Comparison of ENCODE assay signal across 11 cellular contexts in genomic region chr1:238063454-238063853, GRCh38.
DNase-seq lines count a peak whose midpoint lies in the region; ATAC-seq lines count a peak whose summit lies in the region.
"Had no signal": no experiment of that assay in that cellular context is flagged by ENCODE, and none has a peak within 500 bp of the region (broad histone marks: within the 10 kb centered on the region; RNA-seq: fewer than 3 reads in every experiment).

No MANE protein-coding gene starts in this region.

- DNase-seq in T1000 (lab: John Stamatoyannopoulos, UW): peak; percentile 37
- DNase-seq in renal cortical epithelial cell (ENCODE audit: low read depth): peak; percentile 98
- no peak for DNase-seq in T-helper 17 cell
- no peak for DNase-seq in AG08396 (ENCODE audit: low spot score)
- no peak for DNase-seq in Right ventricle myocardium inferior (ENCODE audit: missing footprints)
- DNase-seq: GF-D8, GOT3, immature natural killer cell had no signal

- H3K27me3 Mint-ChIP-seq in T-helper 17 cell: no peaks in the 10 kb centered on the region
- H3K27me3 Mint-ChIP-seq in stimulated activated memory B cell treated with anti-CD40 and anti-IgM and Interleukin-4, amounts not matched to agents 10 μg/mL and 1 μg/mL and 100 μg/mL, for 72 hours: no peaks in the 10 kb centered on the region

- H3K4me1 Mint-ChIP-seq in T-helper 17 cell: no peaks in the 10 kb centered on the region
- H3K4me1 Mint-ChIP-seq in stimulated activated memory B cell treated with anti-CD40 and anti-IgM and Interleukin-4, amounts not matched to agents 10 μg/mL and 1 μg/mL and 100 μg/mL, for 72 hours: no peaks in the 10 kb centered on the region
- H3K4me1 Mint-ChIP-seq: immature natural killer cell had no signal

- intact Hi-C loops in Right ventricle myocardium inferior (cut with DNase I): no loop called here

- H3K36me3 Mint-ChIP-seq in T-helper 17 cell (ENCODE audit: low read depth): no peaks in the 10 kb centered on the region
- no peaks in the 10 kb centered on the region for H3K36me3 Mint-ChIP-seq in stimulated activated memory B cell treated with anti-CD40 and anti-IgM and Interleukin-4, amounts not matched to agents 10 μg/mL and 1 μg/mL and 100 μg/mL, for 72 hours
- H3K36me3 Mint-ChIP-seq: immature natural killer cell had no signal

- ATAC-seq in GM18861 (IDR thresholded peaks at IDR 0.05; ENCODE audit: unreplicated experiment): peak; percentile 48
- peak; percentile 51 for ATAC-seq in HG03460 (IDR thresholded peaks at IDR 0.05; ENCODE audit: unreplicated experiment)
- ATAC-seq in T-helper 17 cell: no peak
- ATAC-seq in Right ventricle myocardium inferior: no peak
- ATAC-seq in stimulated activated memory B cell treated with anti-CD40 and anti-IgM and Interleukin-4, amounts not matched to agents 10 μg/mL and 1 μg/mL and 100 μg/mL, for 72 hours: no peak

- H3K9me3 ChIP-seq in T-helper 17 cell (ENCODE audit: control insufficient read depth, low read length, poor library complexity, severe bottlenecking): no peaks in the 10 kb centered on the region

- H3K27ac Mint-ChIP-seq in T-helper 17 cell: no peak overlapping the region
- H3K27ac Mint-ChIP-seq in stimulated activated memory B cell treated with anti-CD40 and anti-IgM and Interleukin-4, amounts not matched to agents 10 μg/mL and 1 μg/mL and 100 μg/mL, for 72 hours: no peak overlapping the region
- H3K27ac Mint-ChIP-seq: immature natural killer cell had no signal

- H3K4me3 Mint-ChIP-seq in T-helper 17 cell: no peak overlapping the region
- no peak overlapping the region for H3K4me3 Mint-ChIP-seq in stimulated activated memory B cell treated with anti-CD40 and anti-IgM and Interleukin-4, amounts not matched to agents 10 μg/mL and 1 μg/mL and 100 μg/mL, for 72 hours
- H3K4me3 Mint-ChIP-seq: immature natural killer cell had no signal

- H3K9me3 Mint-ChIP-seq in stimulated activated memory B cell treated with anti-CD40 and anti-IgM and Interleukin-4, amounts not matched to agents 10 μg/mL and 1 μg/mL and 100 μg/mL, for 72 hours: peaks cover 3% of the 10 kb centered on the region

Comparison
In these comparisons a context has a peak if more than half of its experiments do, and no peak if none do; other contexts are left out.
1. ATAC-seq: peak in GM18861 (single experiment) and HG03460 (single experiment); none in T-helper 17 cell (single experiment), Right ventricle myocardium inferior (single experiment) and stimulated activated memory B cell treated with anti-CD40 and anti-IgM and Interleukin-4, amounts not matched to agents 10 μg/mL and 1 μg/mL and 100 μg/mL, for 72 hours (single experiment).
2. DNase-seq: peak in T1000 (single experiment) and renal cortical epithelial cell (single experiment); none in T-helper 17 cell (0 of 3), AG08396 (single experiment) and Right ventricle myocardium inferior (single experiment).